10 cellular contexts compared by ENCODE assay signal in the genomic region with DNA sequence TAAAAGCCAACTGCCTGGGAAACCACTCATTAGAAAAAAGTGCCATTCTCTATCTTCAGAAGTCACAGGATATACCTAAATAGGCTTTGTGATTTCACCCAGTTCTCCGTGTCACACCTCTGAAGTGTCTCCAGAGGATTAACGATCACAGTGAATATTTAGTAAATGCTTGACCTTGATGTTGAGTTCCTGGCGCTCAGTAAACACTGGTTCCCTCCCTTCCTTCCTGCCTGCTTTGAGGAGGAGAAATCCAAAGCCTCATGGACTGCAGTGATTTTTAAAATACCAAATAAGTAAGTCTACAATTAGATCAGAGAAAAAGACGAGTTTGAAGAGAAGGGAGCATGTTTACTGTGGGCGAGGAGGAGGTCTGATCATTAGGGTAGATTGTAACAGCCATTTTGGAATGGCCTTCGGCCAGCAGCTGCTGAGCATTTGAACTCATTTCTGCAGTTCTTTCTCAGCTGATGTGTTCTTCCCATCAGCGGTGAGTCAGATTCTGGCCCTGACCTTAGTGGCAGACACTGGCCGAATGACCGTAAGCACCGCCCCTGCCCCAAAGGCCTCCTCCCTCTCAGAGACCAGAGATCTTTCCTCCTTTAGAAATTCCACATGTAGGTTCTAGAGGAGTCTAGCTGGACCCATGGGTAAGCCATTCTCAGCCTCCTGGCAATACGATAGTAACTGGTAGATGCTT.
A peak's percentile ranks its signal among the peaks of the same experiment; 100 is the strongest.
DNase-seq lines count a peak whose midpoint lies in the region; ATAC-seq and TF ChIP-seq lines count a peak whose summit lies in the region.
"Had no signal": no experiment of that assay in that cellular context is flagged by ENCODE, and none has a peak within 500 bp of the region (broad histone marks: within the 10 kb centered on the region; RNA-seq: fewer than 3 reads in every experiment).

No MANE protein-coding gene starts in this region.

- no peak overlapping the region for H3K27ac Mint-ChIP-seq in activated naive CD4-positive, alpha-beta T cell treated with anti-CD3 and anti-CD28 coated beads, Interleukin-2, amount 50 U/mL, for 72 hours
- H3K27ac Mint-ChIP-seq: activated T-cell treated with anti-CD3 and anti-CD28 coated beads, Interleukin-2, amount 50 U/mL, for 72 hours had no signal

- peak overlapping the region; percentile 51 for H3K27ac ChIP-seq in psoas muscle

- H3K36me3 ChIP-seq in psoas muscle (ENCODE audit: insufficient read depth in 1 of 2, low read depth in 1 of 2): no peaks in the 10 kb centered on the region

- intact Hi-C loops in Right ventricle myocardium superior (cut with DNase I): no loop called here
- intact Hi-C loops in psoas muscle (cut with DNase I): no loop called here

- WGBS in psoas muscle, 3 donors: 64 to 70% (median 67%) methylated on average over 11 of the region's 11 CpGs

- no peaks in the 10 kb centered on the region for H3K27me3 ChIP-seq in psoas muscle (ENCODE audit: insufficient read depth in 3 of 3, low read length in 2 of 3)

- no peaks in the 10 kb centered on the region for H3K9me3 ChIP-seq in psoas muscle

- ATAC-seq in SK-N-SH treated with all-trans-retinoic acid at 6 μM for 48 hours: peak; percentile 36; the same call in 1 of the 3 replicates
- ATAC-seq in Right ventricle myocardium superior (ENCODE audit: poor library complexity): peak; percentile 88
- ATAC-seq in psoas muscle: peak in 1 of 4 donors; percentile 62
- no peak for ATAC-seq in activated naive CD4-positive, alpha-beta T cell treated with anti-CD3 and anti-CD28 coated beads, Interleukin-2, amount 50 U/mL, for 72 hours
- ATAC-seq: activated T-cell treated with anti-CD3 and anti-CD28 coated beads, Interleukin-2, amount 50 U/mL, for 72 hours had no signal

- no peak overlapping the region for H3K4me3 ChIP-seq in psoas muscle

- no peak for TF ChIP-seq CTCF in psoas muscle (IDR thresholded peaks at IDR 0.05)

- H3K36me3 Mint-ChIP-seq in activated naive CD4-positive, alpha-beta T cell treated with anti-CD3 and anti-CD28 coated beads, Interleukin-2, amount 50 U/mL, for 72 hours: no peaks in the 10 kb centered on the region

- H3K4me1 ChIP-seq in psoas muscle: peaks cover 11% of the 10 kb centered on the region

- peak; percentile 58 for DNase-seq in DMS53 (lab: John Stamatoyannopoulos, UW)
- peak; percentile 79 for DNase-seq in Right ventricle myocardium superior
- peak in 1 of 2 donors; percentile 63 for DNase-seq in psoas muscle
- DNase-seq in iPS-NIHi7 (ENCODE audit: extremely low spot score): no peak
- no peak for DNase-seq in T-helper 2 cell
- no peak for DNase-seq in NCI-H146 treated with DMSO at 0.1 percent for 48 hours (lab: John Stamatoyannopoulos, UW; ENCODE audit: unreplicated experiment)
- no peak for DNase-seq in activated naive CD4-positive, alpha-beta T cell treated with anti-CD3 and anti-CD28 coated beads, Interleukin-2, amount 50 U/mL, for 72 hours (ENCODE audit: low spot score in 2 of 2)
- DNase-seq: activated T-cell treated with anti-CD3 and anti-CD28 coated beads, Interleukin-2, amount 50 U/mL, for 72 hours; KG1 had no signal

- no peaks in the 10 kb centered on the region for H3K9me3 Mint-ChIP-seq in activated naive CD4-positive, alpha-beta T cell treated with anti-CD3 and anti-CD28 coated beads, Interleukin-2, amount 50 U/mL, for 72 hours
- H3K9me3 Mint-ChIP-seq: activated T-cell treated with anti-CD3 and anti-CD28 coated beads, Interleukin-2, amount 50 U/mL, for 72 hours had no signal

TF ChIP-seq in SK-N-SH treated with all-trans-retinoic acid at 6 μM for 48 hours, 23 proteins besides CTCF, POLR2A, EP300 and RAD21:
- TF ChIP-seq ZNF70 (CRISPR knock-in tag; IDR thresholded peaks at IDR 0.05) (no peak), ZNF565 (CRISPR knock-in tag; conservative IDR thresholded peaks at IDR 0.05; ENCODE audit: low read depth) (no peak), CSDC2 (CRISPR knock-in tag; IDR thresholded peaks at IDR 0.05) (no peak), BACH2 (CRISPR knock-in tag; IDR thresholded peaks at IDR 0.05; ENCODE audit: borderline replicate concordance) (no peak), TCF4 (CRISPR knock-in tag; IDR thresholded peaks at IDR 0.05; ENCODE audit: borderline replicate concordance) (no peak), OSR1 (CRISPR knock-in tag; IDR thresholded peaks at IDR 0.05) (no peak), ARNTL (CRISPR knock-in tag; IDR thresholded peaks at IDR 0.05; ENCODE audit: borderline replicate concordance, low read depth) (no peak), ESRRG (CRISPR knock-in tag; IDR thresholded peaks at IDR 0.05) (no peak), ZC3H10 (CRISPR knock-in tag; IDR thresholded peaks at IDR 0.05) (no peak), RARB (CRISPR knock-in tag; IDR thresholded peaks at IDR 0.05) (no peak)
- TF ChIP-seq, protein P1, sequence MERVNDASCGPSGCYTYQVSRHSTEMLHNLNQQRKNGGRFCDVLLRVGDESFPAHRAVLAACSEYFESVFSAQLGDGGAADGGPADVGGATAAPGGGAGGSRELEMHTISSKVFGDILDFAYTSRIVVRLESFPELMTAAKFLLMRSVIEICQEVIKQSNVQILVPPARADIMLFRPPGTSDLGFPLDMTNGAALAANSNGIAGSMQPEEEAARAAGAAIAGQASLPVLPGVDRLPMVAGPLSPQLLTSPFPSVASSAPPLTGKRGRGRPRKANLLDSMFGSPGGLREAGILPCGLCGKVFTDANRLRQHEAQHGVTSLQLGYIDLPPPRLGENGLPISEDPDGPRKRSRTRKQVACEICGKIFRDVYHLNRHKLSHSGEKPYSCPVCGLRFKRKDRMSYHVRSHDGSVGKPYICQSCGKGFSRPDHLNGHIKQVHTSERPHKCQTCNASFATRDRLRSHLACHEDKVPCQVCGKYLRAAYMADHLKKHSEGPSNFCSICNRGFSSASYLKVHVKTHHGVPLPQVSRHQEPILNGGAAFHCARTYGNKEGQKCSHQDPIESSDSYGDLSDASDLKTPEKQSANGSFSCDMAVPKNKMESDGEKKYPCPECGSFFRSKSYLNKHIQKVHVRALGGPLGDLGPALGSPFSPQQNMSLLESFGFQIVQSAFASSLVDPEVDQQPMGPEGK (CRISPR knock-in tag; IDR thresholded peaks at IDR 0.05; ENCODE audit: borderline replicate concordance): no peak

Comparison
In these comparisons a context has a peak if more than half of its experiments do, and no peak if none do; other contexts are left out.
1. DNase-seq: peak in DMS53 (single experiment) and Right ventricle myocardium superior (single experiment); none in iPS-NIHi7 (single experiment), T-helper 2 cell (0 of 5), NCI-H146 treated with DMSO at 0.1 percent for 48 hours (single experiment) and activated naive CD4-positive, alpha-beta T cell treated with anti-CD3 and anti-CD28 coated beads, Interleukin-2, amount 50 U/mL, for 72 hours (0 of 2).
2. ATAC-seq: peak in SK-N-SH treated with all-trans-retinoic acid at 6 μM for 48 hours (single experiment) and Right ventricle myocardium superior (single experiment); none in activated naive CD4-positive, alpha-beta T cell treated with anti-CD3 and anti-CD28 coated beads, Interleukin-2, amount 50 U/mL, for 72 hours (0 of 2).